Comparison of ENCODE assay signal across 12 cellular contexts in genomic region chr5:78610163-78610583, GRCh38. TPM values are rescaled to one million over a fixed set of nuclear protein-coding genes. Genes with fewer than 3 reads are reported as not detected.
A peak's percentile ranks its signal among the peaks of the same experiment; 100 is the strongest.
DNase-seq lines count a peak whose midpoint lies in the region; ATAC-seq, FAIRE-seq and TF ChIP-seq lines count a peak whose summit lies in the region.
"Had no signal": no experiment of that assay in that cellular context is flagged by ENCODE, and none has a peak within 500 bp of the region (broad histone marks: within the 10 kb centered on the region; RNA-seq: fewer than 3 reads in every experiment).

No MANE protein-coding gene starts in this region.

- H3K27me3 ChIP-seq in astrocyte (ENCODE audit: insufficient read depth, low read length), result no peaks in the 10 kb centered on the region
- no peaks in the 10 kb centered on the region for H3K27me3 ChIP-seq in skeletal muscle satellite cell (ENCODE audit: control insufficient read depth, insufficient read depth, low read length)

- no peaks in the 10 kb centered on the region for H3K27me3 Mint-ChIP-seq in astrocyte (ENCODE audit: low read depth, unreplicated experiment)

- peaks cover 7% of the 10 kb centered on the region for H3K36me3 Mint-ChIP-seq in astrocyte (ENCODE audit: low read depth, unreplicated experiment)
- H3K36me3 Mint-ChIP-seq: immature natural killer cell had no signal

- peak; percentile 27 to 75 for ATAC-seq in left cardiac atrium
- ATAC-seq in HG03469 (IDR thresholded peaks at IDR 0.05; ENCODE audit: unreplicated experiment), result no peak
- ATAC-seq in GM21723 (IDR thresholded peaks at IDR 0.05; ENCODE audit: unreplicated experiment), result no peak
- ATAC-seq in GM21529 (IDR thresholded peaks at IDR 0.05; ENCODE audit: unreplicated experiment), result no peak
- ATAC-seq: Panc1 had no signal

- H3K9me3 ChIP-seq in astrocyte (ENCODE audit: insufficient read depth, low read depth, low read length), result no peaks in the 10 kb centered on the region
- no peaks in the 10 kb centered on the region for H3K9me3 ChIP-seq in skeletal muscle satellite cell (replicated peaks; ENCODE audit: low read length)

- TF ChIP-seq CTCF in astrocyte (IDR thresholded peaks at IDR 0.05; ENCODE audit: insufficient read depth, low read depth, low read length), result no peak

- H3K9me3 Mint-ChIP-seq in astrocyte (ENCODE audit: unreplicated experiment), result peaks cover 3% of the 10 kb centered on the region
- H3K9me3 Mint-ChIP-seq: neural crest cell had no signal

- FAIRE-seq in astrocyte (lab: Jason Lieb, UNC), result no peak
- FAIRE-seq: endometrium had no signal

- H3K4me1 ChIP-seq in astrocyte (ENCODE audit: insufficient read depth, low read length), result peaks cover 21% of the 10 kb centered on the region
- H3K4me1 ChIP-seq in skeletal muscle satellite cell (ENCODE audit: control insufficient read depth, insufficient read depth, low read length), result peaks cover 37% of the 10 kb centered on the region

- no peak overlapping the region for H3K4me3 Mint-ChIP-seq in astrocyte (ENCODE audit: unreplicated experiment)
- H3K4me3 Mint-ChIP-seq: immature natural killer cell, neural crest cell had no signal

- H3K9ac ChIP-seq in astrocyte (ENCODE audit: low read length), result peak overlapping the region; percentile 48
- no peak overlapping the region for H3K9ac ChIP-seq in skeletal muscle satellite cell (ENCODE audit: low read depth, low read length)

- DNase-seq in GM04503 (ENCODE audit: low read depth), result peak; percentile 69
- DNase-seq in astrocyte (ENCODE audit: low read depth), result peak; percentile 82
- peak; percentile 50 for DNase-seq in left cardiac atrium
- no peak for DNase-seq in inferior parietal cortex (ENCODE audit: extremely low spot score)
- DNase-seq: immature natural killer cell had no signal

- no peak overlapping the region for H3K27ac Mint-ChIP-seq in astrocyte (ENCODE audit: unreplicated experiment)
- H3K27ac Mint-ChIP-seq: immature natural killer cell had no signal

- intact Hi-C loops in left cardiac atrium (cut with DNase I), result no loop called here

- peak overlapping the region; percentile 74 for H3K27ac ChIP-seq in astrocyte (ENCODE audit: low read depth, low read length)

- H3K4me1 Mint-ChIP-seq in astrocyte (ENCODE audit: low read depth, unreplicated experiment), result peaks cover 21% of the 10 kb centered on the region
- H3K4me1 Mint-ChIP-seq: immature natural killer cell had no signal

- H3K4me2 ChIP-seq in astrocyte (ENCODE audit: low read length), result peak overlapping the region; percentile 50
- peak overlapping the region; percentile 22 for H3K4me2 ChIP-seq in skeletal muscle satellite cell (ENCODE audit: low read length)

- peak overlapping the region; percentile 44 for H2AFZ ChIP-seq in astrocyte (ENCODE audit: low read depth, low read length)

- no peaks in the 10 kb centered on the region for H3K36me3 ChIP-seq in astrocyte (ENCODE audit: insufficient read depth, low read length)
- H3K36me3 ChIP-seq in skeletal muscle satellite cell (ENCODE audit: insufficient read depth, low read length), result peaks cover 19% of the 10 kb centered on the region

- H3K4me3 ChIP-seq in astrocyte (ENCODE audit: insufficient read depth, low read depth, low read length), result no peak overlapping the region
- no peak overlapping the region for H3K4me3 ChIP-seq in skeletal muscle satellite cell (ENCODE audit: low read length)

- no peaks in the 10 kb centered on the region for H4K20me1 ChIP-seq in astrocyte (ENCODE audit: insufficient read depth, low read length)

- peaks cover 23% of the 10 kb centered on the region for H3K79me2 ChIP-seq in astrocyte (ENCODE audit: insufficient read depth, low read length)

RNA-seq across cellular contexts. Expression of gene LHFPL2, which starts 38.4 kb away (rescaled TPM):
- total RNA-seq in astrocyte (17.0 and 19.8 TPM in 2 replicates), left cardiac atrium (10 to 100 TPM; 12.5 to 23.9 TPM)
- 36.0 and 46.9 TPM in 2 replicates for total RNA-seq in skeletal muscle satellite cell (2012; rRNA removed)

Comparison
In these comparisons a context has a peak if more than half of its experiments do, and no peak if none do; other contexts are left out.
1. ATAC-seq: peak in left cardiac atrium (2 of 2); none in HG03469 (single experiment), GM21723 (single experiment) and GM21529 (single experiment).